Comparison of ENCODE assay signal across 8 cellular contexts in the genomic region with DNA sequence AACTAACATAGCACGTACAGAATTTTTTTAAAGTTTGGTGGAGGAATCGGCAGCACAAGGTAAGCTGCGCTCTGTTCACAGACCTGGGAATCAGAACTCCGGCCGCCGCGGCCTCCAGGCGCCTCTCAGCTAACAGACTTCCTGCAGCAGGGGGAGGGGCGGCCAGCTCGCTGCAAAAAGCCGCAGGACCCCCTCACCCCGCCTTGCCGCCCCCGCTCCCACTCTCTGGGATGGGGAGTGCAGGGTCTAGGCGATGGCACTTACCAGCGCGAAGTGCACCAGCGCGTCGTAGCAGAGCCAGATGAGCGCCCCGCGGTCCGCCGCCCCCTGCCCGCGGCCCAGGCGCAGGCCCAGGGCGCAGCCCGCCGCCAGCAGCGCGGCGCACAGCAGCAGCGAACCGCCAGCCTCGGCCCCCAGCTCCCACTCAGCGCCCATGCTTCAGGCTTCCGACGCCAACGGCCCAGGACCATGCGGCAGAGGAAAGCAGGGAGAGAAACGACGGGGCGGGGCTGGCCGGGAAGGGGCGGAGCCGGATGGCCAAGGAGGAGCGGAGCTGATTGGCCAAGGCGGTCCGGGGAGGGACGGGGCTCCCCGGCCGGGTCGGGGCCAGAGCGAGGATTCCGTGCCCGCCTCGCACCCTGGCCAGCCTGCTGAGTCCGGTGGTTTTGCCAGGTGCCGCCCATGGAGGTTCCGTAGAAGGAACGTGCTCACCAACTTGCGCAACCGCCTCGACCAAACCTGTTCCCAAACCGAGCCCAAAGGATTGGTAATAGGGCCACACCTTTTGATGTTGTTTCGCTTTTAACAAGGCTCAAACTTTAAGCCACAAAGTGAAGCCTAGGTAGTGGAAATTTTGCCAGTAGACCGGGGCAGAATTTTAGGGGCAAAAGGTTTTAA. TPM values are rescaled to one million over a fixed set of nuclear protein-coding genes. Genes with fewer than 3 reads are reported as not detected.
DNase-seq lines count a peak whose midpoint lies in the region; FAIRE-seq and TF ChIP-seq lines count a peak whose summit lies in the region.

TSS of gene EBPL (minus strand) at position 497 of the 897 bp plus-strand sequence. CDS start at position 435, 62 bp downstream.

- peaks cover 8% of the 10 kb centered on the region for H3F3A ChIP-seq in Loucy (ENCODE audit: low read depth)

- no peak for FAIRE-seq in H54 (lab: Jason Lieb, UNC)

- peak; percentile 89 for DNase-seq in G401 (ENCODE audit: low spot score)
- DNase-seq in H54 (ENCODE audit: insufficient read length, low spot score) = peak; percentile 83
- DNase-seq in SJCRH30 = peak; percentile 97
- DNase-seq in activated gamma-delta T cell treated with anti-CD3 and anti-CD28 coated beads, Interleukin-2, amount 50 U/mL, for 16 hours (ENCODE audit: low read depth) = peak; percentile 77
- DNase-seq in foreskin melanocyte = peak; percentile 80
- DNase-seq in stromal cell of bone marrow (ENCODE audit: low read depth) = peak; percentile 77

- no peaks in the 10 kb centered on the region for H3K36me3 ChIP-seq in Loucy (ENCODE audit: insufficient read depth, low read length)
- peaks cover 3% of the 10 kb centered on the region; the same call in 1 of the 2 replicates for H3K36me3 ChIP-seq in SJCRH30
- peaks cover 11% of the 10 kb centered on the region for H3K36me3 ChIP-seq in neuron (ENCODE audit: insufficient read depth, low read length)

- peak within 1 kb of the TSS; percentile 68 for H3K27ac ChIP-seq in SJCRH30

- H3K9me3 ChIP-seq in Loucy (ENCODE audit: insufficient read depth, low read depth, low read length) (no peaks in the 10 kb centered on the region), SJCRH30 (replicated peaks) (no peaks in the 10 kb centered on the region), neuron (ENCODE audit: low read length) (no peaks in the 10 kb centered on the region)

- peak within 1 kb of the TSS; percentile 86 for H3K9ac ChIP-seq in Loucy (ENCODE audit: low read depth, low read length, poor library complexity, severe bottlenecking)

- TF ChIP-seq CTCF in Loucy (conservative IDR thresholded peaks at IDR 0.05; ENCODE audit: low read length) = no peak

- H3K27me3 ChIP-seq in Loucy (ENCODE audit: insufficient read depth, low read length, poor library complexity, severe bottlenecking) = no peaks in the 10 kb centered on the region
- H3K27me3 ChIP-seq in SJCRH30 = no peaks in the 10 kb centered on the region
- H3K27me3 ChIP-seq in neuron (ENCODE audit: insufficient read depth, low read length) = no peaks in the 10 kb centered on the region

- H3K4me3 ChIP-seq in Loucy (ENCODE audit: low read length, poor library complexity, severe bottlenecking) (peak within 1 kb of the TSS; percentile 88), SJCRH30 (peak within 1 kb of the TSS; percentile 72), neuron (ENCODE audit: low read length) (peak within 1 kb of the TSS; percentile 84)

- H3K9me2 ChIP-seq in Loucy (replicated peaks; ENCODE audit: low read depth, low read length) = no peaks in the 10 kb centered on the region

- peak; percentile 69 for TF ChIP-seq POLR2A in H54 (IDR thresholded peaks at IDR 0.05; ENCODE audit: low read depth, low read length)

- in situ Hi-C loops in G401 (cut with HindIII; ENCODE audit: low sequenced_read_pairs) = no loop called here

- H2AFZ ChIP-seq in Loucy (ENCODE audit: low read length) (peak within 1 kb of the TSS; percentile 88), neuron (ENCODE audit: low read depth, low read length) (peak within 1 kb of the TSS; percentile 75)

- peak within 1 kb of the TSS; percentile 92 for H3K4me2 ChIP-seq in Loucy (ENCODE audit: low read depth, low read length, poor library complexity, severe bottlenecking)

- peaks cover 62% of the 10 kb centered on the region for H3K4me1 ChIP-seq in Loucy (ENCODE audit: insufficient read depth, low read length, poor library complexity, severe bottlenecking)
- H3K4me1 ChIP-seq in SJCRH30 = no peaks in the 10 kb centered on the region
- H3K4me1 ChIP-seq in neuron (ENCODE audit: insufficient read depth, low read length) = no peaks in the 10 kb centered on the region

- peaks cover 46% of the 10 kb centered on the region for H3K79me2 ChIP-seq in Loucy (ENCODE audit: insufficient read depth, low read length)

- H4K20me1 ChIP-seq in Loucy (ENCODE audit: insufficient read depth, low read length, poor library complexity, severe bottlenecking) = peaks cover 29% of the 10 kb centered on the region

RNA-seq across cellular contexts. Expression of gene EBPL, which starts in this region (rescaled TPM):
- total RNA-seq in G401 (2014; rRNA removed; shearing (Covaris generic)) = 116 and 197 TPM in 2 replicates
- total RNA-seq in SJCRH30 (2014; rRNA removed; shearing (Covaris generic)) = 56.6 and 62.1 TPM in 2 replicates

Comparison
In these comparisons a context has a peak if more than half of its experiments do, and no peak if none do; other contexts are left out.
1. Peak in every context shown above with its lines: DNase-seq, H3K4me3 ChIP-seq and H3K27ac ChIP-seq.